ENCODE assay signal across 8 cellular contexts in genomic region chr5:141960449-141961323, GRCh38. TPM values are rescaled to one million over a fixed set of nuclear protein-coding genes. Genes with fewer than 3 reads are reported as not detected.
A peak's percentile ranks its signal among the peaks of the same experiment; 100 is the strongest.
DNase-seq lines count a peak whose midpoint lies in the region; ATAC-seq and TF ChIP-seq lines count a peak whose summit lies in the region.

No MANE protein-coding gene starts in this region.

- H3K9me3 ChIP-seq in endodermal cell (ENCODE audit: control insufficient read depth, low read length) = no peaks in the 10 kb centered on the region

- peaks cover 3% of the 10 kb centered on the region for H3K27me3 Mint-ChIP-seq in endodermal cell (ENCODE audit: insufficient read depth)

- no peak overlapping the region for H3K9ac ChIP-seq in endodermal cell (ENCODE audit: extremely low read depth, low read length, poor library complexity, severe bottlenecking)

- peak; percentile 95 for TF ChIP-seq CTCF in endodermal cell (conservative IDR thresholded peaks at IDR 0.05)

- H3K36me3 ChIP-seq in endodermal cell (ENCODE audit: control insufficient read depth, insufficient read depth, low read length) = no peaks in the 10 kb centered on the region

- H3K4me3 Mint-ChIP-seq in endodermal cell = no peak overlapping the region

- DNase-seq in DMS 273 (lab: John Stamatoyannopoulos, UW; ENCODE audit: unreplicated experiment) = peak; percentile 94
- peak; percentile 30 for DNase-seq in HS-27A (ENCODE audit: low read depth)
- DNase-seq in NOMO-1 treated with dmso at 0.1 percent for 144 hours (lab: John Stamatoyannopoulos, UW; ENCODE audit: unreplicated experiment) = peak; percentile 79
- peak; percentile 97 for DNase-seq in activated CD8-positive, alpha-beta memory T cell treated with anti-CD3 and anti-CD28 coated beads for 24 hours
- DNase-seq in endodermal cell = peak; percentile 95
- peak; percentile 96 for DNase-seq in myocyte (ENCODE audit: low read depth)
- DNase-seq in stimulated activated CD8-positive, alpha-beta memory T cell treated with anti-CD3 and anti-CD28 coated beads, Interleukin-7, amount 100 ng/mL, for 4 hours (ENCODE audit: low read depth in 2 of 2) = peak; percentile 73 to 85

- 35 to 53% methylated on average over 8 to 14 of the region's 14 CpGs for WGBS in endodermal cell (ENCODE audit: insufficient coverage in 1 of 2, insufficient read length in 1 of 2), 2 experiments

- no peaks in the 10 kb centered on the region for H3K36me3 Mint-ChIP-seq in endodermal cell (ENCODE audit: low read depth)

- H3K4me3 ChIP-seq in endodermal cell (ENCODE audit: low read length) = no peak overlapping the region

- H3K4me1 ChIP-seq in endodermal cell (ENCODE audit: control insufficient read depth, insufficient read depth, low read length) = no peaks in the 10 kb centered on the region

- no peaks in the 10 kb centered on the region for H3K27me3 ChIP-seq in endodermal cell (ENCODE audit: control insufficient read depth, insufficient read depth, low read length, poor library complexity, severe bottlenecking)

- H3K4me1 Mint-ChIP-seq in endodermal cell = peaks cover 10% of the 10 kb centered on the region

- H3K9me3 Mint-ChIP-seq in endodermal cell = no peaks in the 10 kb centered on the region

- peak overlapping the region; percentile 81 for H3K27ac Mint-ChIP-seq in endodermal cell

- no peak overlapping the region for H3K27ac ChIP-seq in endodermal cell (ENCODE audit: low read depth, low read length)

- ATAC-seq in GM21381 (IDR thresholded peaks at IDR 0.05; ENCODE audit: unreplicated experiment) = peak; percentile 91

RNA-seq across cellular contexts. Expression of gene PCDH12, which starts 2.7 kb away (rescaled TPM):
- not detected for total RNA-seq in endodermal cell
- polyA plus RNA-seq in endodermal cell (2013, experiment 1 of 2) = 0.04 TPM
- 0.17 TPM for polyA plus RNA-seq in endodermal cell (2013, experiment 2 of 2)
- total RNA-seq in myocyte = not detected in 2 replicates
- polyA plus RNA-seq in myocyte (2012) = 0.14 TPM

RNA-seq across cellular contexts. Expression of gene RNF14, which starts 8.2 kb away (rescaled TPM):
- total RNA-seq in endodermal cell (10 to 100 TPM; 27.5 to 33.0 TPM), myocyte (100 and 127 TPM in 2 replicates)
- polyA plus RNA-seq in endodermal cell (2013, experiment 1 of 2) = 33.7 TPM
- polyA plus RNA-seq in endodermal cell (2013, experiment 2 of 2) = 31.9 TPM
- polyA plus RNA-seq in myocyte (2012) = 83.3 TPM

RNA-seq across cellular contexts. Expression of gene DELE1, which starts 37.0 kb away (rescaled TPM):
- total RNA-seq in endodermal cell (10 to 100 TPM; 66.5 to 71.4 TPM), myocyte (65.0 and 71.5 TPM in 2 replicates)
- 74.8 TPM for polyA plus RNA-seq in endodermal cell (2013, experiment 1 of 2)
- polyA plus RNA-seq in endodermal cell (2013, experiment 2 of 2) = 65.1 TPM
- polyA plus RNA-seq in myocyte (2012) = 52.6 TPM

RNA-seq across cellular contexts. Expression of gene GNPDA1, which starts 52.1 kb away (rescaled TPM):
- total RNA-seq in endodermal cell (100 to 1,000 TPM in 1 of 2 donors, 10 to 100 TPM in 1; 90.9 to 118 TPM), myocyte (65.5 and 98.3 TPM in 2 replicates)
- polyA plus RNA-seq in endodermal cell (2013, experiment 1 of 2) = 73.3 TPM
- polyA plus RNA-seq in endodermal cell (2013, experiment 2 of 2) = 64.5 TPM
- polyA plus RNA-seq in myocyte (2012) = 62.7 TPM

Comparison
In these comparisons a context has a peak if more than half of its experiments do, and no peak if none do; other contexts are left out.
1. DNase-seq: peak in every context shown above with its lines; median percentile 97 in activated CD8-positive, alpha-beta memory T cell treated with anti-CD3 and anti-CD28 coated beads for 24 hours; 96 in myocyte; 95 in endodermal cell; 94 in DMS 273; 79 in NOMO-1 treated with dmso at 0.1 percent for 144 hours; 79 in stimulated activated CD8-positive, alpha-beta memory T cell treated with anti-CD3 and anti-CD28 coated beads, Interleukin-7, amount 100 ng/mL, for 4 hours; 30 in HS-27A.